1 cellular context compared by ENCODE assay signal in the genomic region with DNA sequence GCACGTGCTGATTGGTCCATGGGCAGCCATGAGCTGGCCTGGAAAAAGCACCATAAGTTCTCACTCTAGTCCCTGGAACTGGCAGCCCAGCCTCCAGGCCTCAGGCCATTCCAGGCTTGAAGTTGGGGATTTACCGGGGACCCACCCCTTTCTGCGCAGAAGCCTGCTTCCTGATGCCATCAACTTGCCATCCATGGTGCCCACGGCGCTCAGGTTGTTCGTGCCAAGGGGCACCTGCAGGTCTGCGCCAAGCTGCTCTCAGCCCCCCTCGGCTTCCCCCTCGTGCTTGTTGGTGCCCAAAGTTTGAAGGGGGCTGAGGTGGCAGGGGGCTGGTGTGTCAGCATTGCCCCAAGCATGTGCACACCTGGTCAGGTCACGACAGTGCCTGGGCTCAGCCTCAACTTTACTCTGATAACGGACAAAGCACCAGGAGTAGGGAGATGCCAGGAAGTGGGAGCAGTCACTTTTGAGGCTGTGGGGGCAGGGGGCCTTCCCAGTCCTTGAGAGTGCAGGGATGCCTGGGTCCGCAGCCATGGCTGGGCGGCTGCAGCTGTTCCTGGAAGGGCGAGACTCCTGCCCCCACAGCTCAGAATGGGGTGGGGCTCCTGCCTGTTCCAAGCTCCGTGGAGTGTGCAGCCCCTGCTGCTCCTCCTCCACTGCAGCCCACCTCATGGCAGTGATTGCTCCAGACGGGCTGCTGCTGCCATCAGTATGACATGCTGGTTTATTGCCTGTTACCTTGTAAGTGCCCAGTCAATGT.
TF ChIP-seq lines count a peak whose summit lies in the region.

No MANE protein-coding gene starts in this region.

TF ChIP-seq in IMR-90, 13 proteins besides CTCF, POLR2A, EP300 and RAD21:
- no peak for TF ChIP-seq RCOR1 (IDR thresholded peaks at IDR 0.05; ENCODE audit: insufficient replicate concordance, low read length)
- TF ChIP-seq, protein P1, sequence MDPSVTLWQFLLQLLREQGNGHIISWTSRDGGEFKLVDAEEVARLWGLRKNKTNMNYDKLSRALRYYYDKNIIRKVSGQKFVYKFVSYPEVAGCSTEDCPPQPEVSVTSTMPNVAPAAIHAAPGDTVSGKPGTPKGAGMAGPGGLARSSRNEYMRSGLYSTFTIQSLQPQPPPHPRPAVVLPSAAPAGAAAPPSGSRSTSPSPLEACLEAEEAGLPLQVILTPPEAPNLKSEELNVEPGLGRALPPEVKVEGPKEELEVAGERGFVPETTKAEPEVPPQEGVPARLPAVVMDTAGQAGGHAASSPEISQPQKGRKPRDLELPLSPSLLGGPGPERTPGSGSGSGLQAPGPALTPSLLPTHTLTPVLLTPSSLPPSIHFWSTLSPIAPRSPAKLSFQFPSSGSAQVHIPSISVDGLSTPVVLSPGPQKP (IDR thresholded peaks at IDR 0.05; ENCODE audit: borderline replicate concordance, low read depth, low read length): no peak
- no peak for TF ChIP-seq CEBPB (IDR thresholded peaks at IDR 0.05; ENCODE audit: low read depth, low read length)
- no peak for TF ChIP-seq MAFK (IDR thresholded peaks at IDR 0.05; ENCODE audit: low read depth, low read length)
- no peak for TF ChIP-seq MXI1 (IDR thresholded peaks at IDR 0.05; ENCODE audit: borderline replicate concordance, low read depth, low read length)
- no peak for TF ChIP-seq FOS (IDR thresholded peaks at IDR 0.05; ENCODE audit: low read depth, low read length)
- no peak for TF ChIP-seq BHLHE40 (IDR thresholded peaks at IDR 0.05; ENCODE audit: low read depth, low read length)
- TF ChIP-seq RFX5 (IDR thresholded peaks at IDR 0.05; ENCODE audit: low read depth, low read length): no peak
- TF ChIP-seq NFE2L2 (IDR thresholded peaks at IDR 0.05; ENCODE audit: low read depth, low read length): no peak
- TF ChIP-seq, protein P2, sequence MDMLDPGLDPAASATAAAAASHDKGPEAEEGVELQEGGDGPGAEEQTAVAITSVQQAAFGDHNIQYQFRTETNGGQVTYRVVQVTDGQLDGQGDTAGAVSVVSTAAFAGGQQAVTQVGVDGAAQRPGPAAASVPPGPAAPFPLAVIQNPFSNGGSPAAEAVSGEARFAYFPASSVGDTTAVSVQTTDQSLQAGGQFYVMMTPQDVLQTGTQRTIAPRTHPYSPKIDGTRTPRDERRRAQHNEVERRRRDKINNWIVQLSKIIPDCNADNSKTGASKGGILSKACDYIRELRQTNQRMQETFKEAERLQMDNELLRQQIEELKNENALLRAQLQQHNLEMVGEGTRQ (IDR thresholded peaks at IDR 0.05; ENCODE audit: low read depth, low read length): no peak
- no peak for TF ChIP-seq CHD1 (IDR thresholded peaks at IDR 0.05; ENCODE audit: low read depth, low read length)
- TF ChIP-seq MAZ (IDR thresholded peaks at IDR 0.05; ENCODE audit: borderline replicate concordance, low read depth, low read length): no peak
- no peak for TF ChIP-seq SMC3 (IDR thresholded peaks at IDR 0.05; ENCODE audit: low read depth, low read length)
